ENCODE assay signal across 11 cellular contexts in genomic region chr7:100572281-100572948, GRCh38. TPM values are rescaled to one million over a fixed set of nuclear protein-coding genes. Genes with fewer than 3 reads are reported as not detected.
A peak's percentile ranks its signal among the peaks of the same experiment; 100 is the strongest.
DNase-seq lines count a peak whose midpoint lies in the region; TF ChIP-seq lines count a peak whose summit lies in the region.
"Had no signal": no experiment of that assay in that cellular context is flagged by ENCODE, and none has a peak within 500 bp of the region (broad histone marks: within the 10 kb centered on the region; RNA-seq: fewer than 3 reads in every experiment).

No MANE protein-coding gene starts in this region.

- H3K36me3 Mint-ChIP-seq in Calu3 (ENCODE audit: insufficient read depth, unreplicated experiment) (peaks cover 45% of the 10 kb centered on the region), nephron (ENCODE audit: low read depth) (peaks cover 11% of the 10 kb centered on the region)

- intact Hi-C loops in Calu3 (cut with micrococcal nuclease; ENCODE audit: unreplicated experiment) = no loop called here

- DNase-seq in Calu3 (no peak), NCI-H226 (peak; percentile 66), retina (no peak), NCI-H2081 (lab: John Stamatoyannopoulos, UW) (no peak), epidermal melanocyte (ENCODE audit: insufficient read length, low spot score) (no peak)
- DNase-seq: activated CD4-positive, alpha-beta T cell treated with anti-CD3 and anti-CD28 coated beads, Interleukin-2, amount 50 U/mL, for 48 hours; activated effector memory CD4-positive, alpha-beta T cell treated with Interleukin-2 at 50 U/mL for 16 hours; BE2C; left ventricle myocardium superior; uterus had no signal

- H3K27ac Mint-ChIP-seq in Calu3 (ENCODE audit: unreplicated experiment) = peak overlapping the region; percentile 42
- peak overlapping the region; percentile 51 to 80 (median 56) for H3K27ac Mint-ChIP-seq in nephron

- CTCF ChIA-PET in Calu3 (lab: Charles Lee) = interaction anchor here (0.6 kb wide), 1 partner anchor 556 kb away, joined by 4 read pairs; no protein-coding TSS in a partner anchor

- H3K9me3 Mint-ChIP-seq in Calu3 (ENCODE audit: low read depth, unreplicated experiment) (no peaks in the 10 kb centered on the region), nephron (no peaks in the 10 kb centered on the region)

- no peak for TF ChIP-seq CTCF in Calu3 (IDR thresholded peaks at IDR 0.05; ENCODE audit: unreplicated experiment)
- no peak for TF ChIP-seq CTCF in nephron (IDR thresholded peaks at IDR 0.05; ENCODE audit: unreplicated experiment in 3 of 3)

- H3K4me1 Mint-ChIP-seq in Calu3 (ENCODE audit: low read depth, unreplicated experiment) (peaks cover 11% of the 10 kb centered on the region), nephron (peaks cover 17% of the 10 kb centered on the region)

- no TSS peak for BruUV-seq in Calu3 (replicated peaks; lab: Mats Ljungman, UMichigan)

- H3K27me3 Mint-ChIP-seq in Calu3 (ENCODE audit: unreplicated experiment) (no peaks in the 10 kb centered on the region), nephron (ENCODE audit: low read depth) (peaks cover 28% of the 10 kb centered on the region)

- no peak overlapping the region for H3K4me3 Mint-ChIP-seq in Calu3 (ENCODE audit: low read depth, unreplicated experiment)
- peak overlapping the region in 1 of 3 experiments; percentile 34 for H3K4me3 Mint-ChIP-seq in nephron

RNA-seq across cellular contexts. Expression of gene SAP25, which starts 1.3 kb away (rescaled TPM):
- total RNA-seq in Calu3 (2022) = 3.1 and 3.2 TPM in 2 replicates

RNA-seq across cellular contexts. Expression of gene LRCH4, which starts 13.5 kb away (rescaled TPM):
- 29.0 and 34.6 TPM in 2 replicates for total RNA-seq in Calu3 (2022)

RNA-seq across cellular contexts. Expression of gene FBXO24, which starts 13.7 kb away (rescaled TPM):
- total RNA-seq in Calu3 (2022) = 0.29 and 0.66 TPM in 2 replicates

RNA-seq across cellular contexts. Expression of gene PCOLCE, which starts 29.7 kb away (rescaled TPM):
- total RNA-seq in Calu3 (2022) = 4.4 and 6.1 TPM in 2 replicates

RNA-seq across cellular contexts. Expression of gene AGFG2, which starts 33.4 kb away (rescaled TPM):
- 45.6 and 63.1 TPM in 2 replicates for total RNA-seq in Calu3 (2022)
